Comparison of ENCODE assay signal across 8 cellular contexts in the genomic region with DNA sequence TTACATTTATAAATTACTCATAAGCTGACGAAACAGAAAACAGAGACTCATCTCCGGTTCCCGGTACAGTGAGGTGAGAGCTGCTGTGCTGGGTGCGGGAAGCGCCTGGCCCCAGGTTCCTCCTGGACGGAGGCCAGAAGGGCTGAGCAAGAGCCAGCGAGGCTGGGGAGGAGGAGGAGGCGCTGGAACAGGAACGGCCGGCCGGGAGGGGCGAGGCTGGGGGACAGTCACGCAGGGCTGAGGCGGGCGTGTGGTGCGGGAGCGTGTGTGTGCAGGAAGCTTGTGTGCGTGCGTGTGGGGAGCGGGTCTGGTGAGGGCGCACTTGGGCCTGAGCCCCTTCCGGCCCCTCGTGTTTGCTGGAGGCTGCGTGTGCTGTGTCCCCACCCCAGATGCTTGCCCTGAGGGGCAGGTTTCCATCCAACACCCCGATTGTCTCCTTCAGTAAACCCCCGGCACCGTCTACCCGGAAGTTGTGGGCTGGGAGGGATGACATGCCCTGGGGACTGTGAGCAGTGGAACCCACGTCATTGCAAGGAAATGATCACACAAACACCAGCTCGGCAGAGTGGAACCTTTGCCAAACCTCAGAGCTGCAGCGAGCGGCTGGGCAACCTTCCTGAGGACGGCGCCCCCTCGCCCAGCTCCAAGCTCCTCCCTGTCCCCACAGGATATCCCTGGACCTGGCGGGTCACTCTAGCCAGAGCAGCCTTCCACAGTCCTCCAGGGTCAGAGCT. TPM values are rescaled to one million over a fixed set of nuclear protein-coding genes. Genes with fewer than 3 reads are reported as not detected.
DNase-seq lines count a peak whose midpoint lies in the region; ATAC-seq and TF ChIP-seq lines count a peak whose summit lies in the region.

No MANE protein-coding gene starts in this region.

- DNase-seq in AG04449 (ENCODE audit: low read depth, low spot score): peak; percentile 63
- peak; percentile 92 to 95 for DNase-seq in SJSA1 (ENCODE audit: low read depth in 1 of 2, low spot score in 2 of 2)
- peak; percentile 93 for DNase-seq in activated naive CD4-positive, alpha-beta T cell treated with Interleukin-2 at 50 U/mL for 16 hours
- peak; percentile 76 for DNase-seq in pons (ENCODE audit: low spot score)
- DNase-seq in tibial nerve (ENCODE audit: low spot score in 2 of 2): peak; percentile 71 to 82

- H3K27ac ChIP-seq in SJSA1 (peak overlapping the region; percentile 82), gastroesophageal sphincter (peak overlapping the region; percentile 34 to 95 (median 90)), tibial nerve (peak overlapping the region; percentile 52 to 90 (median 89))

- 0% methylated on average over 9 of the region's 36 CpGs; no CpG with 5 or more reads in 1 of the 2 donors for WGBS in gastroesophageal sphincter (ENCODE audit: low coverage in 1 of 2), 2 donors
- 2 to 8% methylated on average over 22 to 23 of the region's 36 CpGs for WGBS in tibial nerve, 2 donors

- POLR2A ChIA-PET in AG04449 (lab: Yijun Ruan, JAX): interaction anchor here (0.6 kb wide), 1 partner anchor 69 kb away, joined by 3 read pairs; a partner anchor contains a TSS

- peaks cover 53% of the 10 kb centered on the region for H3K4me1 ChIP-seq in SJSA1 (replicated peaks)
- H3K4me1 ChIP-seq in gastroesophageal sphincter: peaks cover 0 to 69% (median 17%) of the 10 kb centered on the region in 3 donors
- peaks cover 0 to 67% (median 39%) of the 10 kb centered on the region in 4 donors for H3K4me1 ChIP-seq in tibial nerve

- peak overlapping the region; percentile 49 for H3K4me3 ChIP-seq in AG04449 (ENCODE audit: low read depth, low read length)
- peak overlapping the region; percentile 41 for H3K4me3 ChIP-seq in SJSA1
- peak overlapping the region; percentile 16 to 55 for H3K4me3 ChIP-seq in gastroesophageal sphincter
- H3K4me3 ChIP-seq in tibial nerve: peak overlapping the region; percentile 25 to 51 (median 45)

- no peak for TF ChIP-seq EP300 in gastroesophageal sphincter (IDR thresholded peaks at IDR 0.05)
- peak; percentile 47 to 85 for TF ChIP-seq EP300 in tibial nerve (IDR thresholded peaks at IDR 0.05)

- H3K36me3 ChIP-seq in SJSA1 (peaks cover 6% of the 10 kb centered on the region), gastroesophageal sphincter (no peaks in the 10 kb centered on the region), tibial nerve (no peaks in the 10 kb centered on the region)

- ATAC-seq in GM18868 (IDR thresholded peaks at IDR 0.05; ENCODE audit: unreplicated experiment): peak; percentile 69
- ATAC-seq in HG03521 (IDR thresholded peaks at IDR 0.05; ENCODE audit: unreplicated experiment): peak; percentile 35
- peak; percentile 83 for ATAC-seq in gastroesophageal sphincter

- H3K9me3 ChIP-seq in SJSA1 (replicated peaks): no peaks in the 10 kb centered on the region
- H3K9me3 ChIP-seq in gastroesophageal sphincter: no peaks in the 10 kb centered on the region
- H3K9me3 ChIP-seq in tibial nerve: no peaks in the 10 kb centered on the region

- no peaks in the 10 kb centered on the region for H3K27me3 ChIP-seq in SJSA1 (replicated peaks)
- H3K27me3 ChIP-seq in gastroesophageal sphincter: peaks cover 8% of the 10 kb centered on the region
- H3K27me3 ChIP-seq in tibial nerve: no peaks in the 10 kb centered on the region

- peak; percentile 41 to 44 for TF ChIP-seq POLR2A in gastroesophageal sphincter (IDR thresholded peaks at IDR 0.05)
- TF ChIP-seq POLR2A in tibial nerve (IDR thresholded peaks at IDR 0.05): peak in 1 of 2 donors; percentile 49

- CTCF ChIA-PET in AG04449 (lab: Yijun Ruan, JAX): interaction anchor here (1.0 to 9.4 kb wide), 10 partner anchors 11 to 119 kb away, joined by 3 to 61 read pairs (median 4); a partner anchor contains a TSS

- no peak for TF ChIP-seq CTCF in AG04449 (IDR thresholded peaks at IDR 0.05; ENCODE audit: insufficient read depth, low read length, missing control alignments)
- peak in 1 of 4 experiments; percentile 28 for TF ChIP-seq CTCF in gastroesophageal sphincter (IDR thresholded peaks at IDR 0.05)
- TF ChIP-seq CTCF in tibial nerve (IDR thresholded peaks at IDR 0.05): no peak

RNA-seq across cellular contexts. Expression of a gene that starts 19.4 kb away (rescaled TPM):
- not detected in 2 replicates for total RNA-seq in SJSA1 (2014; rRNA removed; shearing (Covaris generic))
- total RNA-seq in gastroesophageal sphincter: 1 to 10 TPM in 1 of 4 donors, under 1 TPM in 2, not detected in 1; 0.58 to 1.7 (median 0.94) TPM
- total RNA-seq in tibial nerve: under 1 TPM in 2 of 4 donors, not detected in 2; 0.63 to 0.90 TPM

RNA-seq across cellular contexts. Expression of a gene that starts 24.5 kb away (rescaled TPM):
- total RNA-seq in SJSA1 (2014; rRNA removed; shearing (Covaris generic)): 26.0 and 33.7 TPM in 2 replicates
- total RNA-seq in gastroesophageal sphincter: 10 to 100 TPM; 23.4 to 92.1 (median 72.4) TPM
- 100 to 1,000 TPM in 3 of 4 donors, 10 to 100 TPM in 1; 93.9 to 160 (median 124) TPM for total RNA-seq in tibial nerve

RNA-seq across cellular contexts. Expression of a gene that starts 35.6 kb away (rescaled TPM):
- 5.3 and 6.3 TPM in 2 replicates for total RNA-seq in SJSA1 (2014; rRNA removed; shearing (Covaris generic))
- total RNA-seq in gastroesophageal sphincter (10 to 100 TPM in 3 of 4 donors, 1 to 10 TPM in 1; 6.1 to 22.3 (median 17.6) TPM), tibial nerve (10 to 100 TPM in 3 of 4 donors, 1 to 10 TPM in 1; 6.9 to 12.6 (median 11.3) TPM)

Comparison
In these comparisons a context has a peak if more than half of its experiments do, and no peak if none do; other contexts are left out.
1. Peak in every context shown above with its lines: DNase-seq, ATAC-seq, H3K4me3 ChIP-seq and H3K27ac ChIP-seq.